Comparison of ENCODE assay signal across 10 cellular contexts in genomic region chr11:116182356-116182966, GRCh38.
"Had no signal": no experiment of that assay in that cellular context is flagged by ENCODE, and none has a peak within 500 bp of the region (broad histone marks: within the 10 kb centered on the region; RNA-seq: fewer than 3 reads in every experiment).

No MANE protein-coding gene starts in this region.

- DNase-seq: GM23248, GOT3, H9, HCEC 1CT, HFFc6, KBM-7 had no signal

- H3K9me3 Mint-ChIP-seq: H9, IgD-negative memory B cell had no signal

- H3K9ac ChIP-seq: GM23248 had no signal

- FAIRE-seq: H54, HepG2 had no signal

- H3K4me3 ChIP-seq: GM23248 had no signal

- H2AFZ ChIP-seq: GM23248 had no signal

- H3K4me1 Mint-ChIP-seq: IgD-negative memory B cell had no signal

- H3K4me3 Mint-ChIP-seq: H9, HFFc6, IgD-negative memory B cell had no signal

- H3K27ac ChIP-seq: GM23248, HL-60 had no signal

- H3K27ac Mint-ChIP-seq: H9, HFFc6, IgD-negative memory B cell had no signal

- H3K36me3 Mint-ChIP-seq: IgD-negative memory B cell had no signal
